Comparison of ENCODE assay signal across 27 cellular contexts in genomic region chr9:20419552-20419951, GRCh38.
"Had no signal": no experiment of that assay in that cellular context is flagged by ENCODE, and none has a peak within 500 bp of the region (broad histone marks: within the 10 kb centered on the region; RNA-seq: fewer than 3 reads in every experiment).

No MANE protein-coding gene starts in this region.

- DNase-seq: activated CD4-positive, alpha-beta T cell treated with anti-CD3 and anti-CD28 coated beads, Interleukin-2, amount 10 ng/mL, durations not matched to agents 7 days and 5 days; activated CD8-positive, alpha-beta memory T cell treated with anti-CD3 and anti-CD28 coated beads, Interleukin-2, amount 10 ng/mL, durations not matched to agents 7 days and 5 days; activated CD8-positive, alpha-beta T cell treated with anti-CD3 and anti-CD28 coated beads for 36 hours; activated gamma-delta T cell treated with Interleukin-2 at 50 U/mL for 16 hours; activated T-cell treated with anti-CD3 and anti-CD28 coated beads for 4 hours; brain microvascular endothelial cell; caudate nucleus; effector CD4-positive, alpha-beta T cell; foreskin melanocyte; left ventricle myocardium inferior; naive thymus-derived CD8-positive, alpha-beta T cell; ovary; stimulated activated CD4-positive, alpha-beta T cell treated with anti-CD3 and anti-CD28 coated beads, Interleukin-4, amount 100 ng/mL, for 4 hours; substantia nigra; T-helper 2 cell; tibial artery had no signal

- ATAC-seq: activated CD4-positive, CD25-positive, alpha-beta regulatory T cell treated with anti-CD3 and anti-CD28 coated beads, Interleukin-2, amount 50 U/mL, for 24 hours; activated CD8-positive, alpha-beta memory T cell treated with anti-CD3 and anti-CD28 coated beads, Interleukin-2, amount 10 ng/mL, durations not matched to agents 7 days and 5 days; activated CD8-positive, alpha-beta T cell treated with anti-CD3 and anti-CD28 coated beads for 36 hours; naive thymus-derived CD8-positive, alpha-beta T cell had no signal

- H3K27ac ChIP-seq: ascending aorta, brain microvascular endothelial cell, left ventricle myocardium inferior, neutrophil, ovary, prostate gland, right atrium auricular region, tibial artery, VCaP had no signal

- H3K27me3 ChIP-seq: ascending aorta, brain microvascular endothelial cell, neutrophil, ovary, right atrium auricular region, tibial artery had no signal

- H3K27me3 Mint-ChIP-seq: activated CD4-positive, alpha-beta T cell treated with anti-CD3 and anti-CD28 coated beads, Interleukin-2, amount 10 ng/mL, durations not matched to agents 7 days and 5 days; activated CD8-positive, alpha-beta memory T cell treated with anti-CD3 and anti-CD28 coated beads, Interleukin-2, amount 10 ng/mL, durations not matched to agents 7 days and 5 days; activated CD8-positive, alpha-beta T cell treated with anti-CD3 and anti-CD28 coated beads for 36 hours; activated naive CD4-positive, alpha-beta T cell treated with anti-CD3 and anti-CD28 coated beads, Interleukin-2, amount 50 U/mL, for 24 hours; dendritic cell treated with granulocyte-macrophage colony-stimulating factor and Interleukin-4, amounts not matched to agents 40 ng/mL and 50 ng/mL, for 4 days; naive thymus-derived CD8-positive, alpha-beta T cell; stimulated activated naive CD8-positive, alpha-beta T cell treated with anti-CD3 and anti-CD28 coated beads, Interleukin-15, Interleukin-2, amounts not matched to agents 100 ng/mL and 50 ng/mL, for 24 hours had no signal

- FAIRE-seq: endometrium had no signal

- H3K9me3 Mint-ChIP-seq: activated CD4-positive, alpha-beta T cell treated with anti-CD3 and anti-CD28 coated beads, Interleukin-2, amount 10 ng/mL, durations not matched to agents 7 days and 5 days; activated CD8-positive, alpha-beta T cell treated with anti-CD3 and anti-CD28 coated beads for 36 hours; activated naive CD4-positive, alpha-beta T cell treated with anti-CD3 and anti-CD28 coated beads, Interleukin-2, amount 50 U/mL, for 24 hours; dendritic cell treated with granulocyte-macrophage colony-stimulating factor and Interleukin-4, amounts not matched to agents 40 ng/mL and 50 ng/mL, for 4 days; mesothelial cell of epicardium; naive thymus-derived CD8-positive, alpha-beta T cell; stimulated activated naive CD8-positive, alpha-beta T cell treated with anti-CD3 and anti-CD28 coated beads, Interleukin-15, Interleukin-2, amounts not matched to agents 100 ng/mL and 50 ng/mL, for 24 hours had no signal

- H3K36me3 Mint-ChIP-seq: activated naive CD4-positive, alpha-beta T cell treated with anti-CD3 and anti-CD28 coated beads, Interleukin-2, amount 50 U/mL, for 24 hours; mesothelial cell of epicardium had no signal

- H3K27ac Mint-ChIP-seq: activated CD4-positive, alpha-beta T cell treated with anti-CD3 and anti-CD28 coated beads, Interleukin-2, amount 10 ng/mL, durations not matched to agents 7 days and 5 days; activated CD8-positive, alpha-beta memory T cell treated with anti-CD3 and anti-CD28 coated beads, Interleukin-2, amount 10 ng/mL, durations not matched to agents 7 days and 5 days; activated CD8-positive, alpha-beta T cell treated with anti-CD3 and anti-CD28 coated beads for 36 hours; activated naive CD4-positive, alpha-beta T cell treated with anti-CD3 and anti-CD28 coated beads, Interleukin-2, amount 50 U/mL, for 24 hours; dendritic cell treated with granulocyte-macrophage colony-stimulating factor and Interleukin-4, amounts not matched to agents 40 ng/mL and 50 ng/mL, for 4 days; mesothelial cell of epicardium; stimulated activated naive CD8-positive, alpha-beta T cell treated with anti-CD3 and anti-CD28 coated beads, Interleukin-15, Interleukin-2, amounts not matched to agents 100 ng/mL and 50 ng/mL, for 24 hours had no signal

- H3K4me1 ChIP-seq: ascending aorta, left ventricle myocardium inferior, prostate gland, right atrium auricular region, tibial artery had no signal

- H3K4me3 Mint-ChIP-seq: activated CD4-positive, alpha-beta T cell treated with anti-CD3 and anti-CD28 coated beads, Interleukin-2, amount 10 ng/mL, durations not matched to agents 7 days and 5 days; activated CD8-positive, alpha-beta memory T cell treated with anti-CD3 and anti-CD28 coated beads, Interleukin-2, amount 10 ng/mL, durations not matched to agents 7 days and 5 days; activated CD8-positive, alpha-beta T cell treated with anti-CD3 and anti-CD28 coated beads for 36 hours; activated naive CD4-positive, alpha-beta T cell treated with anti-CD3 and anti-CD28 coated beads, Interleukin-2, amount 50 U/mL, for 24 hours; dendritic cell treated with granulocyte-macrophage colony-stimulating factor and Interleukin-4, amounts not matched to agents 40 ng/mL and 50 ng/mL, for 4 days; mesothelial cell of epicardium; naive thymus-derived CD8-positive, alpha-beta T cell; stimulated activated naive CD8-positive, alpha-beta T cell treated with anti-CD3 and anti-CD28 coated beads, Interleukin-15, Interleukin-2, amounts not matched to agents 100 ng/mL and 50 ng/mL, for 24 hours had no signal

- H3K36me3 ChIP-seq: ascending aorta, brain microvascular endothelial cell, left ventricle myocardium inferior, neutrophil, ovary, prostate gland, right atrium auricular region, tibial artery had no signal

- H3K4me3 ChIP-seq: ascending aorta, left ventricle myocardium inferior, ovary, prostate gland, right atrium auricular region, tibial artery had no signal

- H3K9me3 ChIP-seq: ascending aorta, left ventricle myocardium inferior, neutrophil, ovary, prostate gland, right atrium auricular region, tibial artery had no signal
